ENCODE assay signal across 11 cellular contexts in genomic region chr1:226634611-226635246, GRCh38.
DNase-seq lines count a peak whose midpoint lies in the region; ATAC-seq and TF ChIP-seq lines count a peak whose summit lies in the region.
"Had no signal": no experiment of that assay in that cellular context is flagged by ENCODE, and none has a peak within 500 bp of the region (broad histone marks: within the 10 kb centered on the region; RNA-seq: fewer than 3 reads in every experiment).

No MANE protein-coding gene starts in this region.

- no peak overlapping the region for H3K4me2 ChIP-seq in SK-N-SH

- TF ChIP-seq CTCF in SK-N-SH (IDR thresholded peaks at IDR 0.05) (no peak), heart left ventricle (IDR thresholded peaks at IDR 0.05) (no peak)

- H3K27ac Mint-ChIP-seq in activated CD8-positive, alpha-beta T cell treated with anti-CD3 and anti-CD28 coated beads, Interleukin-2, amount 10 ng/mL, durations not matched to agents 7 days and 5 days = peak overlapping the region; percentile 84
- peak overlapping the region; percentile 98 for H3K27ac Mint-ChIP-seq in stimulated activated naive B cell treated with anti-CD40 and anti-IgM and Interleukin-4, amounts not matched to agents 10 μg/mL and 1 μg/mL and 100 μg/mL, for 72 hours

- no peaks in the 10 kb centered on the region for H3K27me3 Mint-ChIP-seq in activated CD8-positive, alpha-beta T cell treated with anti-CD3 and anti-CD28 coated beads, Interleukin-2, amount 10 ng/mL, durations not matched to agents 7 days and 5 days (ENCODE audit: low read depth)
- H3K27me3 Mint-ChIP-seq in stimulated activated naive B cell treated with anti-CD40 and anti-IgM and Interleukin-4, amounts not matched to agents 10 μg/mL and 1 μg/mL and 100 μg/mL, for 72 hours = no peaks in the 10 kb centered on the region

- no peak overlapping the region for H3K4me3 ChIP-seq in SK-N-SH (ENCODE audit: low read depth in 2 of 2, low read length in 1 of 2)
- no peak overlapping the region for H3K4me3 ChIP-seq in heart left ventricle
- H3K4me3 ChIP-seq in SJCRH30 = no peak overlapping the region
- H3K4me3 ChIP-seq: adrenal gland had no signal

- H3K27ac ChIP-seq in SK-N-SH (ENCODE audit: low read depth in 2 of 2, low read length in 1 of 2) (no peak overlapping the region), heart left ventricle (peak overlapping the region in 8 of 12 donors; percentile 1 to 81 (median 19)), SJCRH30 (no peak overlapping the region)
- H3K27ac ChIP-seq: 22Rv1, adrenal gland had no signal

- peak overlapping the region; percentile 57 for H3K4me3 Mint-ChIP-seq in activated CD8-positive, alpha-beta T cell treated with anti-CD3 and anti-CD28 coated beads, Interleukin-2, amount 10 ng/mL, durations not matched to agents 7 days and 5 days
- peak overlapping the region; percentile 35 to 52 for H3K4me3 Mint-ChIP-seq in stimulated activated naive B cell treated with anti-CD40 and anti-IgM and Interleukin-4, amounts not matched to agents 10 μg/mL and 1 μg/mL and 100 μg/mL, for 72 hours

- intact Hi-C loops in heart left ventricle (cut with DNase I) = loop anchor here (1.0 to 10.0 kb wide), 14 partner anchors 43 to 813 kb away; partner anchors contain the start of gene ITPKB (in 4 of the 10)

- WGBS in SK-N-SH (ENCODE audit: low lambda C conversion rate) = 78% methylated on average over 18 of the region's 22 CpGs
- 73 to 82% (median 79%) methylated on average over 22 of the region's 22 CpGs for WGBS in heart left ventricle, 4 donors

- DNase-seq in SK-N-SH (no peak), heart left ventricle (peak in 2 of 5 donors; percentile 24 to 60), AML-193 (lab: John Stamatoyannopoulos, UW) (no peak), SJCRH30 (no peak), midbrain (lab: John Stamatoyannopoulos, UW) (no peak)
- DNase-seq in activated CD8-positive, alpha-beta T cell treated with anti-CD3 and anti-CD28 coated beads, Interleukin-2, amount 10 ng/mL, durations not matched to agents 7 days and 5 days = no peak
- no peak for DNase-seq in stimulated activated naive B cell treated with anti-CD40 and anti-IgM and Interleukin-4, amounts not matched to agents 10 μg/mL and 1 μg/mL and 100 μg/mL, for 72 hours
- DNase-seq: NCI-H526 treated with DMSO at 0.1 percent for 48 hours had no signal

- no peaks in the 10 kb centered on the region for H3K9me2 ChIP-seq in SK-N-SH

- POLR2A ChIA-PET in SK-N-SH (lab: Yijun Ruan, JAX) = no interaction called here
- POLR2A ChIA-PET in activated CD8-positive, alpha-beta T cell treated with anti-CD3 and anti-CD28 coated beads, Interleukin-2, amount 10 ng/mL, durations not matched to agents 7 days and 5 days (lab: Charles Lee) = interaction anchor here (0.6 kb wide), 1 partner anchor 49 kb away, joined by 4 read pairs; no protein-coding TSS in a partner anchor

- H3K36me3 Mint-ChIP-seq in activated CD8-positive, alpha-beta T cell treated with anti-CD3 and anti-CD28 coated beads, Interleukin-2, amount 10 ng/mL, durations not matched to agents 7 days and 5 days (ENCODE audit: low read depth) = peaks cover 35% of the 10 kb centered on the region
- H3K36me3 Mint-ChIP-seq in stimulated activated naive B cell treated with anti-CD40 and anti-IgM and Interleukin-4, amounts not matched to agents 10 μg/mL and 1 μg/mL and 100 μg/mL, for 72 hours = peaks cover 61 to 83% of the 10 kb centered on the region in 2 donors

- peak; percentile 9 for ATAC-seq in SK-N-SH treated with all-trans-retinoic acid at 6 μM for 48 hours
- peak; percentile 1 for ATAC-seq in activated CD8-positive, alpha-beta T cell treated with anti-CD3 and anti-CD28 coated beads, Interleukin-2, amount 10 ng/mL, durations not matched to agents 7 days and 5 days
- ATAC-seq in heart left ventricle = no peak
- ATAC-seq in stimulated activated naive B cell treated with anti-CD40 and anti-IgM and Interleukin-4, amounts not matched to agents 10 μg/mL and 1 μg/mL and 100 μg/mL, for 72 hours (replicated peaks) = no peak

- TF ChIP-seq RAD21 in SK-N-SH (IDR thresholded peaks at IDR 0.05; ENCODE audit: low read length) = no peak

- H3K27me3 ChIP-seq in SK-N-SH (ENCODE audit: insufficient read depth) (no peaks in the 10 kb centered on the region), heart left ventricle (no peaks in the 10 kb centered on the region), SJCRH30 (no peaks in the 10 kb centered on the region)
- H3K27me3 ChIP-seq: adrenal gland had no signal

- H3F3A ChIP-seq in SK-N-SH (replicated peaks; ENCODE audit: insufficient read depth) = no peaks in the 10 kb centered on the region

- H3K36me3 ChIP-seq in SK-N-SH (replicated peaks in 1 of 2; ENCODE audit: control insufficient read depth in 1 of 2, insufficient read depth in 2 of 2, low read length in 1 of 2) (no peaks in the 10 kb centered on the region), heart left ventricle (peaks cover 0 to 80% (median 42%) of the 10 kb centered on the region in 9 donors), SJCRH30 (peaks cover 17% of the 10 kb centered on the region)
- H3K36me3 ChIP-seq: adrenal gland had no signal

- no peaks in the 10 kb centered on the region for H3K9me3 Mint-ChIP-seq in activated CD8-positive, alpha-beta T cell treated with anti-CD3 and anti-CD28 coated beads, Interleukin-2, amount 10 ng/mL, durations not matched to agents 7 days and 5 days (ENCODE audit: insufficient read depth)
- H3K9me3 Mint-ChIP-seq in stimulated activated naive B cell treated with anti-CD40 and anti-IgM and Interleukin-4, amounts not matched to agents 10 μg/mL and 1 μg/mL and 100 μg/mL, for 72 hours = peaks cover 0 to 2% of the 10 kb centered on the region in 2 donors

- H3K9me3 ChIP-seq in SK-N-SH (no peaks in the 10 kb centered on the region), heart left ventricle (no peaks in the 10 kb centered on the region), SJCRH30 (replicated peaks) (no peaks in the 10 kb centered on the region)
- H3K9me3 ChIP-seq: adrenal gland had no signal

- CTCF ChIA-PET in SK-N-SH (lab: Yijun Ruan, JAX) = interaction anchor here (0.6 to 6.6 kb wide), 34 partner anchors 8 to 813 kb away, joined by 3 to 120 read pairs (median 3); partner anchors contain the start of gene ITPKB
- CTCF ChIA-PET in activated CD8-positive, alpha-beta T cell treated with anti-CD3 and anti-CD28 coated beads, Interleukin-2, amount 10 ng/mL, durations not matched to agents 7 days and 5 days (lab: Charles Lee) = interaction anchor here (0.8 to 4.9 kb wide), 16 partner anchors 9 to 248 kb away, joined by 3 to 72 read pairs (median 7); no protein-coding TSS in a partner anchor

- TF ChIP-seq POLR2A in heart left ventricle (IDR thresholded peaks at IDR 0.05) = no peak

- H3K9ac ChIP-seq in SK-N-SH = no peak overlapping the region

- no peak for TF ChIP-seq EP300 in SK-N-SH (IDR thresholded peaks at IDR 0.05; ENCODE audit: borderline replicate concordance in 1 of 2, low read depth in 1 of 2, low read length in 1 of 2)

- peaks cover 44% of the 10 kb centered on the region for H3K4me1 Mint-ChIP-seq in activated CD8-positive, alpha-beta T cell treated with anti-CD3 and anti-CD28 coated beads, Interleukin-2, amount 10 ng/mL, durations not matched to agents 7 days and 5 days (ENCODE audit: low read depth)
- peaks cover 55 to 94% of the 10 kb centered on the region in 2 donors for H3K4me1 Mint-ChIP-seq in stimulated activated naive B cell treated with anti-CD40 and anti-IgM and Interleukin-4, amounts not matched to agents 10 μg/mL and 1 μg/mL and 100 μg/mL, for 72 hours

- H3K4me1 ChIP-seq in SK-N-SH (ENCODE audit: control insufficient read depth in 1 of 2, insufficient read depth in 2 of 2, low read depth in 1 of 2, low read length in 1 of 2) (no peaks in the 10 kb centered on the region; a peak in 1 of 4 replicates), heart left ventricle (peaks cover 0 to 45% (median 24%) of the 10 kb centered on the region in 12 donors), SJCRH30 (peaks cover 4% of the 10 kb centered on the region)
- H3K4me1 ChIP-seq: adrenal gland had no signal

- H4K20me1 ChIP-seq in SK-N-SH (ENCODE audit: insufficient read depth) = no peaks in the 10 kb centered on the region

- H2AFZ ChIP-seq in SK-N-SH (ENCODE audit: low read depth) = no peak overlapping the region

- no peaks in the 10 kb centered on the region for H3K79me2 ChIP-seq in SK-N-SH (ENCODE audit: insufficient read depth)

TF ChIP-seq in SK-N-SH treated with all-trans-retinoic acid at 6 μM for 48 hours, 23 proteins besides CTCF, POLR2A, EP300 and RAD21 (continues in another document):
- no peak for TF ChIP-seq RARB (CRISPR knock-in tag; IDR thresholded peaks at IDR 0.05)
- TF ChIP-seq ZNF565 (CRISPR knock-in tag; conservative IDR thresholded peaks at IDR 0.05; ENCODE audit: low read depth) = no peak
- no peak for TF ChIP-seq BACH2 (CRISPR knock-in tag; IDR thresholded peaks at IDR 0.05; ENCODE audit: borderline replicate concordance)
- no peak for TF ChIP-seq TOX (CRISPR knock-in tag; IDR thresholded peaks at IDR 0.05; ENCODE audit: borderline replicate concordance)
- TF ChIP-seq ESRRG (CRISPR knock-in tag; IDR thresholded peaks at IDR 0.05) = no peak
- no peak for TF ChIP-seq SNAI2 (CRISPR knock-in tag; IDR thresholded peaks at IDR 0.05)
- TF ChIP-seq ZFP3 (CRISPR knock-in tag; IDR thresholded peaks at IDR 0.05) = no peak
- no peak for TF ChIP-seq GLIS3 (CRISPR knock-in tag; IDR thresholded peaks at IDR 0.05)

TF ChIP-seq in SK-N-SH, 30 proteins besides CTCF, POLR2A, EP300 and RAD21 (continues in another document):
- no peak for TF ChIP-seq PBX3 (IDR thresholded peaks at IDR 0.05)
- TF ChIP-seq MEF2A (IDR thresholded peaks at IDR 0.05; ENCODE audit: borderline replicate concordance, low read depth) = no peak
- no peak for TF ChIP-seq CHD2 (IDR thresholded peaks at IDR 0.05; ENCODE audit: low read length, partially characterized antibody)
- TF ChIP-seq ELF1 (IDR thresholded peaks at IDR 0.05) = no peak
- no peak for TF ChIP-seq USF2 (IDR thresholded peaks at IDR 0.05; ENCODE audit: borderline replicate concordance, low read depth, low read length)
- TF ChIP-seq RFX5 (IDR thresholded peaks at IDR 0.05; ENCODE audit: low read length) = no peak
- no peak for TF ChIP-seq JUND (IDR thresholded peaks at IDR 0.05)

Comparison
In these comparisons a context has a peak if more than half of its experiments do, and no peak if none do; other contexts are left out.
1. ATAC-seq: peak in SK-N-SH treated with all-trans-retinoic acid at 6 μM for 48 hours (single experiment) and activated CD8-positive, alpha-beta T cell treated with anti-CD3 and anti-CD28 coated beads, Interleukin-2, amount 10 ng/mL, durations not matched to agents 7 days and 5 days (single experiment); none in heart left ventricle (0 of 4) and stimulated activated naive B cell treated with anti-CD40 and anti-IgM and Interleukin-4, amounts not matched to agents 10 μg/mL and 1 μg/mL and 100 μg/mL, for 72 hours (0 of 2).
2. H3K27ac ChIP-seq: peak in heart left ventricle (8 of 12); none in SK-N-SH (0 of 2) and SJCRH30 (single experiment).